Comparison of ENCODE assay signal across 14 cellular contexts in the genomic region with DNA sequence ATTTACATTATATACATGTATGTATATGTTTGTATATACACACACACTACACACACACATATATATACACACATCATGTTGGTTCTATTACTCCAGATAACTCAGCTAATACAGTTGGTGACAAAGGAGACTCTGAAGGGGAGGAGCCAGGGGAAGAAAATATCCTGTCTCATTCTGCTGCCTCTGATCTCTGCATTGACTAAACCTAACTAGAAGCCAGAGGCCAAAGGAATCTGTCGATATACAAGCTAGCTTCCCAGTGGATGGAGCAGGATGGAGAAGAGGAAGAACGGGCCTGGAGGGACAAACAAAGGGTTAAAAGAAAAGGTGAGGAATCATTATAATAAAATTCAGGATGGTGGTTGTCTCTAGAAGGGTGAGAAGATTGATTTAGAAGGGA. TPM values are rescaled to one million over a fixed set of nuclear protein-coding genes. Genes with fewer than 3 reads are reported as not detected.
A peak's percentile ranks its signal among the peaks of the same experiment; 100 is the strongest.
DNase-seq lines count a peak whose midpoint lies in the region; ATAC-seq and TF ChIP-seq lines count a peak whose summit lies in the region.
"Had no signal": no experiment of that assay in that cellular context is flagged by ENCODE, and none has a peak within 500 bp of the region (broad histone marks: within the 10 kb centered on the region; RNA-seq: fewer than 3 reads in every experiment).

No MANE protein-coding gene starts in this region.

- no peaks in the 10 kb centered on the region for H3K27me3 Mint-ChIP-seq in endodermal cell (ENCODE audit: insufficient read depth)

- no peak overlapping the region for H3K4me3 Mint-ChIP-seq in endodermal cell
- H3K4me3 Mint-ChIP-seq: CD8-positive, alpha-beta memory T cell; GM23338 had no signal

- H4K20me1 ChIP-seq in Loucy (ENCODE audit: insufficient read depth, low read length, poor library complexity, severe bottlenecking) = no peaks in the 10 kb centered on the region
- no peaks in the 10 kb centered on the region for H4K20me1 ChIP-seq in smooth muscle cell (ENCODE audit: low read depth)

- H3K9me2 ChIP-seq in Loucy (replicated peaks; ENCODE audit: low read depth, low read length) = no peaks in the 10 kb centered on the region

- intact Hi-C loops in left lung (cut with DNase I) (no loop called here), lower lobe of right lung (cut with DNase I) (no loop called here)

- TF ChIP-seq CTCF in Loucy (conservative IDR thresholded peaks at IDR 0.05; ENCODE audit: low read length) (no peak), endodermal cell (conservative IDR thresholded peaks at IDR 0.05) (no peak), smooth muscle cell (IDR thresholded peaks at IDR 0.05; ENCODE audit: borderline replicate concordance, insufficient read depth, poor library complexity, severe bottlenecking) (no peak), left lung (IDR thresholded peaks at IDR 0.05) (no peak), lower lobe of right lung (IDR thresholded peaks at IDR 0.05) (no peak)

- 86 to 100% methylated on average over 2 of the region's 2 CpGs for WGBS in endodermal cell (ENCODE audit: insufficient coverage in 1 of 2, insufficient read length in 1 of 2), 2 experiments
- 44% methylated on average over 2 of the region's 2 CpGs for WGBS in smooth muscle cell (ENCODE audit: low lambda C conversion rate)

- H3K9me3 Mint-ChIP-seq in endodermal cell = peaks cover 15% of the 10 kb centered on the region
- H3K9me3 Mint-ChIP-seq: CD8-positive, alpha-beta memory T cell; GM23338 had no signal

- DNase-seq in OCI-M1 (lab: John Stamatoyannopoulos, UW) (peak; percentile 55), endodermal cell (no peak), smooth muscle cell (lab: John Stamatoyannopoulos, UW; ENCODE audit: unreplicated experiment) (no peak), left lung (no peak), lower lobe of right lung (no peak)
- DNase-seq: BE2C, Caco-2, H7, IMR-90 had no signal

- H3K36me3 ChIP-seq in Loucy (ENCODE audit: insufficient read depth, low read length) (no peaks in the 10 kb centered on the region), endodermal cell (ENCODE audit: control insufficient read depth, insufficient read depth, low read length) (peaks cover 70% of the 10 kb centered on the region), smooth muscle cell (ENCODE audit: low read depth) (no peaks in the 10 kb centered on the region), left lung (no peaks in the 10 kb centered on the region), lower lobe of right lung (no peaks in the 10 kb centered on the region)
- H3K36me3 ChIP-seq: BE2C had no signal

- ATAC-seq in left lung = no peak
- no peak for ATAC-seq in GM21528 (IDR thresholded peaks at IDR 0.05; ENCODE audit: low FRiP score, unreplicated experiment)
- ATAC-seq in lower lobe of right lung = no peak
- ATAC-seq: A549, GM23338 had no signal

- H3K4me1 ChIP-seq in Loucy (ENCODE audit: insufficient read depth, low read length, poor library complexity, severe bottlenecking) (peaks cover 38% of the 10 kb centered on the region), endodermal cell (ENCODE audit: control insufficient read depth, insufficient read depth, low read length) (peaks cover 5% of the 10 kb centered on the region), smooth muscle cell (ENCODE audit: low read depth) (peaks cover 8% of the 10 kb centered on the region), left lung (peaks cover 0 to 6% of the 10 kb centered on the region in 2 donors), lower lobe of right lung (no peaks in the 10 kb centered on the region)

- H3K4me3 ChIP-seq in Loucy (ENCODE audit: low read length, poor library complexity, severe bottlenecking) = peak overlapping the region; percentile 37
- H3K4me3 ChIP-seq in endodermal cell (ENCODE audit: low read length) = peak overlapping the region; percentile 78
- no peak overlapping the region for H3K4me3 ChIP-seq in smooth muscle cell
- no peak overlapping the region for H3K4me3 ChIP-seq in left lung
- H3K4me3 ChIP-seq in lower lobe of right lung = no peak overlapping the region
- H3K4me3 ChIP-seq: A549, GM23338 had no signal

- H3K27me3 ChIP-seq in Loucy (ENCODE audit: insufficient read depth, low read length, poor library complexity, severe bottlenecking) (no peaks in the 10 kb centered on the region), endodermal cell (ENCODE audit: control insufficient read depth, insufficient read depth, low read length, poor library complexity, severe bottlenecking) (no peaks in the 10 kb centered on the region), smooth muscle cell (ENCODE audit: low read depth) (no peaks in the 10 kb centered on the region), left lung (no peaks in the 10 kb centered on the region), lower lobe of right lung (ENCODE audit: low read depth) (no peaks in the 10 kb centered on the region)
- H3K27me3 ChIP-seq: BE2C had no signal

- peak overlapping the region; percentile 72 for H3K4me2 ChIP-seq in Loucy (ENCODE audit: low read depth, low read length, poor library complexity, severe bottlenecking)
- H3K4me2 ChIP-seq in smooth muscle cell = peak overlapping the region; percentile 59
- H3K4me2 ChIP-seq: A549, GM23338 had no signal

- H3F3A ChIP-seq in Loucy (ENCODE audit: low read depth) (0 out of 2 replicates have a peak, but pooled peaks cover 4% of the 10 kb centered on the region), smooth muscle cell (ENCODE audit: low read depth) (no peaks in the 10 kb centered on the region)

- H3K9me3 ChIP-seq in Loucy (ENCODE audit: insufficient read depth, low read depth, low read length) (no peaks in the 10 kb centered on the region), endodermal cell (ENCODE audit: control insufficient read depth, low read length) (peaks cover 21% of the 10 kb centered on the region), smooth muscle cell (replicated peaks; ENCODE audit: low read depth) (no peaks in the 10 kb centered on the region), left lung (no peaks in the 10 kb centered on the region), lower lobe of right lung (no peaks in the 10 kb centered on the region)
- H3K9me3 ChIP-seq: A549, BE2C, Caco-2 had no signal

- H3K79me2 ChIP-seq in Loucy (ENCODE audit: insufficient read depth, low read length) = no peaks in the 10 kb centered on the region
- H3K79me2 ChIP-seq in smooth muscle cell (ENCODE audit: low read depth) = no peaks in the 10 kb centered on the region

- H3K27ac Mint-ChIP-seq in endodermal cell = no peak overlapping the region
- H3K27ac Mint-ChIP-seq: CD8-positive, alpha-beta memory T cell; GM23338 had no signal

- H2AFZ ChIP-seq in Loucy (ENCODE audit: low read length) (no peak overlapping the region), smooth muscle cell (ENCODE audit: low read depth) (no peak overlapping the region)
- H2AFZ ChIP-seq: GM23338 had no signal

- H3K9ac ChIP-seq in Loucy (ENCODE audit: low read depth, low read length, poor library complexity, severe bottlenecking) (peak overlapping the region; percentile 35), endodermal cell (ENCODE audit: extremely low read depth, low read length, poor library complexity, severe bottlenecking) (no peak overlapping the region), smooth muscle cell (ENCODE audit: low read depth) (no peak overlapping the region)

- peaks cover 20% of the 10 kb centered on the region for H3K4me1 Mint-ChIP-seq in endodermal cell

- H3K36me3 Mint-ChIP-seq in endodermal cell (ENCODE audit: low read depth) = peaks cover 28% of the 10 kb centered on the region
- H3K36me3 Mint-ChIP-seq: CD8-positive, alpha-beta memory T cell had no signal

- H3K27ac ChIP-seq in endodermal cell (ENCODE audit: low read depth, low read length) (no peak overlapping the region), smooth muscle cell (ENCODE audit: low read depth) (peak overlapping the region; percentile 86), left lung (no peak overlapping the region), lower lobe of right lung (no peak overlapping the region)
- H3K27ac ChIP-seq: A549 had no signal

RNA-seq across cellular contexts. Expression of a gene that starts 13.7 kb away (rescaled TPM):
- total RNA-seq in endodermal cell (100 to 1,000 TPM; 432 to 444 TPM), smooth muscle cell (213 and 223 TPM in 2 replicates), left lung (10 to 100 TPM; 26.5 to 93.0 TPM), lower lobe of right lung (51.7 TPM)
- 116 TPM for polyA plus RNA-seq in endodermal cell (2013, experiment 1 of 2)
- 147 TPM for polyA plus RNA-seq in endodermal cell (2013, experiment 2 of 2)
- 127 and 178 TPM in 2 replicates for polyA plus RNA-seq in smooth muscle cell

RNA-seq across cellular contexts. Expression of a gene that starts 34.6 kb away (rescaled TPM):
- total RNA-seq in endodermal cell = 1 to 10 TPM in 1 of 2 donors, under 1 TPM in 1; 0.70 to 2.0 TPM
- polyA plus RNA-seq in endodermal cell (2013, experiment 1 of 2) = 0.36 TPM
- 0.33 TPM for polyA plus RNA-seq in endodermal cell (2013, experiment 2 of 2)
- 0.27 TPM in 1 of 2 replicates, not detected in the other for total RNA-seq in smooth muscle cell
- polyA plus RNA-seq in smooth muscle cell = 0.54 TPM in 1 of 2 replicates, not detected in the other
- under 1 TPM; 0.31 to 0.52 TPM for total RNA-seq in left lung
- total RNA-seq in lower lobe of right lung = not detected
- total RNA-seq: CD8-positive, alpha-beta memory T cell; GM23338; H7 had no signal
- polyA plus RNA-seq: CD8-positive, alpha-beta memory T cell; GM23338 had no signal

Comparison
In these comparisons a context has a peak if more than half of its experiments do, and no peak if none do; other contexts are left out.
1. H3K4me3 ChIP-seq: peak in Loucy (single experiment) and endodermal cell (single experiment); none in smooth muscle cell (single experiment), left lung (0 of 2) and lower lobe of right lung (single experiment).